ENCODE assay signal across 13 cellular contexts in genomic region chr19:45815501-45816216, GRCh38. TPM values are rescaled to one million over a fixed set of nuclear protein-coding genes. Genes with fewer than 3 reads are reported as not detected.
A peak's percentile ranks its signal among the peaks of the same experiment; 100 is the strongest.
DNase-seq lines count a peak whose midpoint lies in the region; ATAC-seq and TF ChIP-seq lines count a peak whose summit lies in the region.
"Had no signal": no experiment of that assay in that cellular context is flagged by ENCODE, and none has a peak within 500 bp of the region (broad histone marks: within the 10 kb centered on the region; RNA-seq: fewer than 3 reads in every experiment).

No MANE protein-coding gene starts in this region.

- peak overlapping the region in 4 of 12 donors; percentile 2 to 45 (median 14) for H3K27ac ChIP-seq in heart left ventricle
- H3K27ac ChIP-seq: epithelial cell of prostate, transverse colon had no signal

- peaks cover 0 to 17% (median 0%) of the 10 kb centered on the region in 9 donors for H3K27me3 ChIP-seq in heart left ventricle
- H3K27me3 ChIP-seq: transverse colon had no signal

- DNase-seq in Right ventricle myocardium superior (no peak), Right ventricle myocardium inferior (ENCODE audit: missing footprints) (no peak), heart left ventricle (peak in 3 of 5 donors; percentile 36 to 55 (median 45)), nephron progenitor cell (peak; percentile 81), T-helper 1 cell (no peak)
- DNase-seq in effector CD4-positive, alpha-beta T cell: no peak
- DNase-seq: ACHN; stimulated activated CD4-positive, alpha-beta T cell treated with anti-CD3 and anti-CD28 coated beads, Interleukin-4, amount 100 ng/mL, for 4 hours; transverse colon had no signal

- intact Hi-C loops in Right ventricle myocardium superior (cut with DNase I) (no loop called here), Right ventricle myocardium inferior (cut with DNase I) (loop anchor here (5.0 kb wide), 1 partner anchor 72 kb away; the partner anchor contains the start of gene IRF2BP1), heart left ventricle (cut with DNase I) (loop anchor here in 3 of 10 donors (5.0 kb wide), 1 partner anchor 67 kb away; no protein-coding TSS in a partner anchor)

- TF ChIP-seq POLR2A in heart left ventricle (IDR thresholded peaks at IDR 0.05): no peak

- H3K4me1 Mint-ChIP-seq in nephron progenitor cell: peaks cover 43% of the 10 kb centered on the region

- WGBS in heart left ventricle, 4 donors: 5 to 12% (median 8%) methylated on average over 18 to 43 of the region's 43 CpGs

- peaks cover 0 to 33% (median 13%) of the 10 kb centered on the region in 12 donors for H3K4me1 ChIP-seq in heart left ventricle

- H3K36me3 Mint-ChIP-seq in nephron progenitor cell (ENCODE audit: low read depth): no peaks in the 10 kb centered on the region

- H3K4me3 ChIP-seq in heart left ventricle: peak overlapping the region; percentile 10 to 59 (median 50)
- H3K4me3 ChIP-seq: mucosa of descending colon had no signal

- H3K9me3 ChIP-seq in heart left ventricle: no peaks in the 10 kb centered on the region
- H3K9me3 ChIP-seq: mucosa of descending colon, transverse colon had no signal

- H3K4me3 Mint-ChIP-seq in nephron progenitor cell: peak overlapping the region; percentile 87

- H3K27ac Mint-ChIP-seq in nephron progenitor cell: peak overlapping the region; percentile 54

- H3K9me3 Mint-ChIP-seq in nephron progenitor cell: no peaks in the 10 kb centered on the region

- no peak for TF ChIP-seq CTCF in heart left ventricle (IDR thresholded peaks at IDR 0.05)
- TF ChIP-seq CTCF in nephron progenitor cell (IDR thresholded peaks at IDR 0.05): no peak

- peaks cover 0 to 13% (median 8%) of the 10 kb centered on the region in 9 donors for H3K36me3 ChIP-seq in heart left ventricle

- peaks cover 6% of the 10 kb centered on the region for H3K27me3 Mint-ChIP-seq in nephron progenitor cell (ENCODE audit: low read depth, poor library complexity)

- peak; percentile 18 for ATAC-seq in Right ventricle myocardium superior (ENCODE audit: poor library complexity)
- ATAC-seq in Right ventricle myocardium inferior: no peak
- peak; percentile 5 to 29 (median 16) for ATAC-seq in heart left ventricle
- ATAC-seq in HG02870 (IDR thresholded peaks at IDR 0.05; ENCODE audit: unreplicated experiment): no peak
- ATAC-seq in HG02759 (IDR thresholded peaks at IDR 0.05; ENCODE audit: unreplicated experiment): no peak
- ATAC-seq: mucosa of descending colon had no signal

RNA-seq across cellular contexts. Expression of gene RSPH6A, which starts 0.6 kb away (rescaled TPM):
- total RNA-seq in Right ventricle myocardium superior (0.08 TPM), Right ventricle myocardium inferior (not detected), heart left ventricle (not detected)
- polyA plus RNA-seq in heart left ventricle: not detected

RNA-seq across cellular contexts. Expression of gene DMWD, which starts 23.0 kb away (rescaled TPM):
- total RNA-seq in Right ventricle myocardium superior (57.2 TPM), Right ventricle myocardium inferior (52.0 TPM), heart left ventricle (100 to 1,000 TPM in 1 of 9 donors, 10 to 100 TPM in 8; 47.2 to 109 (median 67.3) TPM)
- polyA plus RNA-seq in heart left ventricle: 10 to 100 TPM; 41.8 to 67.3 TPM

RNA-seq across cellular contexts. Expression of gene DMPK, which starts 33.4 kb away (rescaled TPM):
- total RNA-seq in Right ventricle myocardium superior (237 TPM), Right ventricle myocardium inferior (233 TPM), heart left ventricle (100 to 1,000 TPM; 131 to 778 (median 273) TPM)
- polyA plus RNA-seq in heart left ventricle: 100 to 1,000 TPM; 382 to 458 TPM

RNA-seq across cellular contexts. Expression of gene SIX5, which starts 46.6 kb away (rescaled TPM):
- total RNA-seq in Right ventricle myocardium superior: 22.0 TPM
- total RNA-seq in Right ventricle myocardium inferior: 22.3 TPM
- total RNA-seq in heart left ventricle: 10 to 100 TPM; 16.2 to 24.0 (median 22.9) TPM
- 10 to 100 TPM; 13.7 to 21.9 TPM for polyA plus RNA-seq in heart left ventricle

RNA-seq across cellular contexts. Expression of gene SYMPK, which starts 47.3 kb away (rescaled TPM):
- 29.6 TPM for total RNA-seq in Right ventricle myocardium superior
- total RNA-seq in Right ventricle myocardium inferior: 29.9 TPM
- total RNA-seq in heart left ventricle: 10 to 100 TPM; 21.9 to 47.7 (median 34.8) TPM
- 10 to 100 TPM; 32.4 to 34.3 TPM for polyA plus RNA-seq in heart left ventricle

Comparison
In these comparisons a context has a peak if more than half of its experiments do, and no peak if none do; other contexts are left out.
1. ATAC-seq: peak in Right ventricle myocardium superior (single experiment) and heart left ventricle (4 of 4); none in Right ventricle myocardium inferior (single experiment), HG02870 (single experiment) and HG02759 (single experiment).
2. DNase-seq: peak in heart left ventricle (3 of 5) and nephron progenitor cell (single experiment); none in Right ventricle myocardium superior (single experiment), Right ventricle myocardium inferior (single experiment), effector CD4-positive, alpha-beta T cell (single experiment) and T-helper 1 cell (0 of 5).